Comparison of ENCODE assay signal across 8 cellular contexts in the genomic region with DNA sequence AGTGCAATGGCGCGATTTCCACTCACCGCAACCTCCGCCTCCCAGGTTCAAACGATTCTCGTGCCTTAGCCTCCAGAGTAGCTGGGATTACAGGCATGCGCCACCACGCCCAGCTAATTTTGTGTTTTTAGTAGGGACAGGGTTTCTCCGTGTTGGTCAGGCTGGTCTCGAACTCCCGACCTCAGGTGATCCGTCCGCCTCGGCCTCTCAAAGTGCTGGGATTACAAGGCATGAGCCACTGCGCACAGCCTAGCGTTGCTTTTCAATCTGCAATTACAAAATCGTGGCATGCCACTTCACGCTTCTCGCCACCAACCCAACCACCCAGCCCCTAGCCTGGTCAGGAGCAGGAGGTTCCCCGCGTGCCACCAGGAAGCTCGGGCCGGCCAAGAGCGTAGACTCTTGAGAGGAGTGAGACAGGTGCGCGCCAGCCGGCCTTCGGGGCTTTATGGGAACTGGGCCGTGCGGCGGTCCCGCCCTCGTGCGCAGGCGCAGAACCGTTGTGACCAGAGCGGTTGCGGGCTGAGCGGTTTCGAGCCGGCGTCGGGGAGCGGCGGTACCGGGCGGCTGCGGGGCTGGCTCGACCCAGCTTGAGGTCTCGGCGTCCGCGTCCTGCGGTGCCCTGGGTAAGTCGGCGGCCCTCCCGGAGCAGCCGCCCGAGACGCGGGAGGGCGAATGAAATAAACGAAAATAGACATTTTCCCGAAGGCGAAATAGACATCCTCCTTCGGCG. TPM values are rescaled to one million over a fixed set of nuclear protein-coding genes. Genes with fewer than 3 reads are reported as not detected.
A peak's percentile ranks its signal among the peaks of the same experiment; 100 is the strongest.
DNase-seq lines count a peak whose midpoint lies in the region; ATAC-seq and TF ChIP-seq lines count a peak whose summit lies in the region.

A gene (plus strand): TSS at position 500 of the 733 bp plus-strand sequence. CDS start 530 bp downstream, outside the sequence.

- 18 to 40% (median 21%) methylated on average over 31 to 67 of the region's 67 CpGs for WGBS in heart left ventricle, 4 donors
- no CpG with 5 or more reads among the region's 67 CpGs for WGBS in trophoblast cell (ENCODE audit: extremely low coverage, insufficient coverage, insufficient read length)
- 61 to 68% methylated on average over 19 to 20 of the region's 67 CpGs for WGBS in thyroid gland, 2 donors

- H2BK5ac ChIP-seq in trophoblast cell (ENCODE audit: low read depth, low read length, poor library complexity): no peak within 1 kb of the TSS

- peak within 1 kb of the TSS; percentile 69 for H3K27ac Mint-ChIP-seq in activated naive CD8-positive, alpha-beta T cell treated with anti-CD3 and anti-CD28 coated beads, Interleukin-2, amount 50 U/mL, for 24 hours

- H3K79me1 ChIP-seq in trophoblast cell (ENCODE audit: low read length): no peaks in the 10 kb centered on the region

- no peak within 1 kb of the TSS for H2AK5ac ChIP-seq in trophoblast cell (ENCODE audit: low read length)

- no peaks in the 10 kb centered on the region for H3K9me3 ChIP-seq in heart left ventricle
- H3K9me3 ChIP-seq in trophoblast cell (ENCODE audit: insufficient read depth, low read depth, low read length): no peaks in the 10 kb centered on the region
- no peaks in the 10 kb centered on the region for H3K9me3 ChIP-seq in thyroid gland

- H2BK12ac ChIP-seq in trophoblast cell (ENCODE audit: low read length): no peak within 1 kb of the TSS

- H3K27ac ChIP-seq in heart left ventricle (peak within 1 kb of the TSS in 9 of 12 donors; percentile 2 to 69 (median 45)), trophoblast cell (ENCODE audit: low read depth, low read length) (no peak within 1 kb of the TSS), thyroid gland (peak within 1 kb of the TSS in 1 of 3 donors; percentile 37)

- H3K36me3 ChIP-seq in heart left ventricle (no peaks in the 10 kb centered on the region), trophoblast cell (ENCODE audit: control insufficient read depth in 1 of 2, insufficient read depth in 2 of 2, low read length in 2 of 2) (no peaks in the 10 kb centered on the region), thyroid gland (no peaks in the 10 kb centered on the region)

- peak within 1 kb of the TSS; percentile 48 for H2AFZ ChIP-seq in trophoblast cell (ENCODE audit: insufficient read depth, low read length, poor library complexity)

- peaks cover 0 to 20% (median 0%) of the 10 kb centered on the region in 9 donors for H3K27me3 ChIP-seq in heart left ventricle
- H3K27me3 ChIP-seq in trophoblast cell (ENCODE audit: insufficient read depth, low read length): peaks cover 5% of the 10 kb centered on the region
- no peaks in the 10 kb centered on the region for H3K27me3 ChIP-seq in thyroid gland

- no peak within 1 kb of the TSS for H3K4ac ChIP-seq in trophoblast cell (ENCODE audit: low read depth, low read length)

- peaks cover 0 to 49% (median 8%) of the 10 kb centered on the region in 12 donors for H3K4me1 ChIP-seq in heart left ventricle
- H3K4me1 ChIP-seq in trophoblast cell (ENCODE audit: control insufficient read depth in 1 of 2, insufficient read depth in 2 of 2, low read length in 2 of 2): peaks cover 0 to 5% of the 10 kb centered on the region in 2 experiments
- H3K4me1 ChIP-seq in thyroid gland: peaks cover 0 to 6% of the 10 kb centered on the region in 2 donors

- H3K23ac ChIP-seq in trophoblast cell (ENCODE audit: low read length): no peak within 1 kb of the TSS

- H4K8ac ChIP-seq in trophoblast cell (ENCODE audit: low read depth, low read length): peak within 1 kb of the TSS; percentile 26

- DNase-seq in SIG-M5 treated with dmso at 0.1 percent for 504 hours (lab: John Stamatoyannopoulos, UW; ENCODE audit: unreplicated experiment): peak; percentile 43
- DNase-seq in SIG-M5 (lab: John Stamatoyannopoulos, UW): no peak
- peak; percentile 60 for DNase-seq in NAMALWA (ENCODE audit: low spot score)
- peak; percentile 25 to 79 for DNase-seq in SW 1271 (lab: John Stamatoyannopoulos, UW)
- DNase-seq in activated naive CD8-positive, alpha-beta T cell treated with anti-CD3 and anti-CD28 coated beads, Interleukin-2, amount 50 U/mL, for 24 hours: peak; percentile 85
- DNase-seq in heart left ventricle: peak; percentile 82 to 94 (median 87)
- DNase-seq in trophoblast cell: peak; percentile 77 to 90
- peak; percentile 93 to 94 for DNase-seq in thyroid gland

- H3K4me2 ChIP-seq in trophoblast cell (ENCODE audit: low read length): peak within 1 kb of the TSS; percentile 98

- H3K9me3 Mint-ChIP-seq in activated naive CD8-positive, alpha-beta T cell treated with anti-CD3 and anti-CD28 coated beads, Interleukin-2, amount 50 U/mL, for 24 hours: no peaks in the 10 kb centered on the region

- H2BK120ac ChIP-seq in trophoblast cell (ENCODE audit: insufficient read depth, low read length, poor library complexity): no peak within 1 kb of the TSS

- H3K4me3 Mint-ChIP-seq in activated naive CD8-positive, alpha-beta T cell treated with anti-CD3 and anti-CD28 coated beads, Interleukin-2, amount 50 U/mL, for 24 hours: peak within 1 kb of the TSS; percentile 84

- H3K79me2 ChIP-seq in trophoblast cell (ENCODE audit: control insufficient read depth, insufficient read depth, low read length, poor library complexity): no peaks in the 10 kb centered on the region

- peak; percentile 87 for ATAC-seq in activated naive CD8-positive, alpha-beta T cell treated with anti-CD3 and anti-CD28 coated beads, Interleukin-2, amount 50 U/mL, for 24 hours
- peak; percentile 74 to 96 (median 92) for ATAC-seq in heart left ventricle

- intact Hi-C loops in heart left ventricle (cut with DNase I): loop anchor here in 1 of 10 donors (5.0 kb wide), 1 partner anchor 40 kb away; no protein-coding TSS in a partner anchor
- intact Hi-C loops in thyroid gland (cut with DNase I): no loop called here

- no peak for TF ChIP-seq CTCF in heart left ventricle (IDR thresholded peaks at IDR 0.05)
- no peak for TF ChIP-seq CTCF in thyroid gland (IDR thresholded peaks at IDR 0.05)

- no peak within 1 kb of the TSS for H4K12ac ChIP-seq in trophoblast cell (ENCODE audit: low read depth, low read length)

- H3K14ac ChIP-seq in trophoblast cell (ENCODE audit: low read length): no peak within 1 kb of the TSS

- H3K4me1 Mint-ChIP-seq in activated naive CD8-positive, alpha-beta T cell treated with anti-CD3 and anti-CD28 coated beads, Interleukin-2, amount 50 U/mL, for 24 hours: peaks cover 17% of the 10 kb centered on the region

- H4K91ac ChIP-seq in trophoblast cell (ENCODE audit: low read depth, low read length): no peak within 1 kb of the TSS

- peaks cover 12% of the 10 kb centered on the region for H3K27me3 Mint-ChIP-seq in activated naive CD8-positive, alpha-beta T cell treated with anti-CD3 and anti-CD28 coated beads, Interleukin-2, amount 50 U/mL, for 24 hours

- peak within 1 kb of the TSS; percentile 6 for H3K9ac ChIP-seq in trophoblast cell (ENCODE audit: low read length)

- H3K4me3 ChIP-seq in heart left ventricle (peak within 1 kb of the TSS; percentile 40 to 87 (median 66)), trophoblast cell (ENCODE audit: low read depth, low read length) (peak within 1 kb of the TSS; percentile 75), thyroid gland (replicated peaks in 1 of 3) (peak within 1 kb of the TSS; percentile 18 to 64 (median 62))

- H3K18ac ChIP-seq in trophoblast cell (ENCODE audit: low read length): no peak within 1 kb of the TSS

- TF ChIP-seq POLR2A in heart left ventricle (IDR thresholded peaks at IDR 0.05): peak in 1 of 2 donors; percentile 33
- TF ChIP-seq POLR2A in thyroid gland (IDR thresholded peaks at IDR 0.05): peak in 1 of 2 donors; percentile 40

- H3K36me3 Mint-ChIP-seq in activated naive CD8-positive, alpha-beta T cell treated with anti-CD3 and anti-CD28 coated beads, Interleukin-2, amount 50 U/mL, for 24 hours (ENCODE audit: low read depth): no peaks in the 10 kb centered on the region

RNA-seq across cellular contexts. Expression of the gene that starts here (rescaled TPM):
- 10 to 100 TPM in 1 of 9 donors, 1 to 10 TPM in 8; 1.4 to 13.2 (median 3.2) TPM for total RNA-seq in heart left ventricle
- polyA plus RNA-seq in heart left ventricle: 1 to 10 TPM; 1.9 to 6.2 TPM
- 12.5 and 12.6 TPM in 2 replicates for polyA plus RNA-seq in trophoblast cell (2013)
- 10 to 100 TPM in 3 of 4 donors, 1 to 10 TPM in 1; 5.8 to 35.9 (median 16.5) TPM for total RNA-seq in thyroid gland
